ENCODE assay signal across 17 cellular contexts in genomic region chr1:91895832-91896556, GRCh38. TPM values are rescaled to one million over a fixed set of nuclear protein-coding genes. Genes with fewer than 3 reads are reported as not detected.
A peak's percentile ranks its signal among the peaks of the same experiment; 100 is the strongest.
DNase-seq lines count a peak whose midpoint lies in the region; ATAC-seq and TF ChIP-seq lines count a peak whose summit lies in the region.
"Had no signal": no experiment of that assay in that cellular context is flagged by ENCODE, and none has a peak within 500 bp of the region (broad histone marks: within the 10 kb centered on the region; RNA-seq: fewer than 3 reads in every experiment).

No MANE protein-coding gene starts in this region.

- H3K4me1 ChIP-seq in right atrium auricular region (peaks cover 0 to 9% of the 10 kb centered on the region in 2 donors), left ventricle myocardium inferior (peaks cover 10% of the 10 kb centered on the region), mucosa of descending colon (ENCODE audit: low read depth) (no peaks in the 10 kb centered on the region)

- H3K27me3 Mint-ChIP-seq in T-helper 1 cell treated with Interleukin-12 subunit alpha and Interleukin-12 subunit beta and Interleukin-4 antibody, amounts not matched to agents 30 μg/mL and 1 μg/mL, for 36 hours (ENCODE audit: low read depth) = peaks cover 40% of the 10 kb centered on the region
- peaks cover 0 to 3% of the 10 kb centered on the region in 2 donors for H3K27me3 Mint-ChIP-seq in T-cell

- H3K4me3 ChIP-seq in right atrium auricular region (no peak overlapping the region), left ventricle myocardium inferior (no peak overlapping the region), mucosa of descending colon (no peak overlapping the region)
- H3K4me3 ChIP-seq: HAP-1 had no signal

- H3K4me1 Mint-ChIP-seq in T-helper 1 cell treated with Interleukin-12 subunit alpha and Interleukin-12 subunit beta and Interleukin-4 antibody, amounts not matched to agents 30 μg/mL and 1 μg/mL, for 36 hours (ENCODE audit: low read depth) = peaks cover 20% of the 10 kb centered on the region
- peaks cover 9 to 28% (median 24%) of the 10 kb centered on the region in 3 donors for H3K4me1 Mint-ChIP-seq in T-cell

- no peak for TF ChIP-seq CTCF in right atrium auricular region (IDR thresholded peaks at IDR 0.05)
- no peak for TF ChIP-seq CTCF in left ventricle myocardium inferior (IDR thresholded peaks at IDR 0.05; ENCODE audit: borderline replicate concordance)
- TF ChIP-seq CTCF in mucosa of descending colon (IDR thresholded peaks at IDR 0.05) = no peak

- CTCF ChIA-PET in T-cell (lab: Charles Lee) = interaction anchor here in 1 of 2 donors (0.9 kb wide), 1 partner anchor 12 kb away, joined by 3 read pairs; no protein-coding TSS in a partner anchor

- POLR2A ChIA-PET in T-cell (lab: Charles Lee) = no interaction called here

- intact Hi-C loops in left ventricle myocardium inferior (cut with micrococcal nuclease) (no loop called here), mucosa of descending colon (cut with DNase I, micrococcal nuclease) (no loop called here)

- H3K27ac ChIP-seq in right atrium auricular region = no peak overlapping the region
- no peak overlapping the region for H3K27ac ChIP-seq in left ventricle myocardium inferior (replicated peaks)

- H3K4me3 Mint-ChIP-seq in T-helper 1 cell treated with Interleukin-12 subunit alpha and Interleukin-12 subunit beta and Interleukin-4 antibody, amounts not matched to agents 30 μg/mL and 1 μg/mL, for 36 hours = no peak overlapping the region
- H3K4me3 Mint-ChIP-seq in T-cell = no peak overlapping the region
- H3K4me3 Mint-ChIP-seq: CD14-positive monocyte had no signal

- no peaks in the 10 kb centered on the region for H3K36me3 Mint-ChIP-seq in T-helper 1 cell treated with Interleukin-12 subunit alpha and Interleukin-12 subunit beta and Interleukin-4 antibody, amounts not matched to agents 30 μg/mL and 1 μg/mL, for 36 hours (ENCODE audit: low read depth)
- H3K36me3 Mint-ChIP-seq in T-cell = no peaks in the 10 kb centered on the region
- H3K36me3 Mint-ChIP-seq: CD14-positive monocyte had no signal

- no peaks in the 10 kb centered on the region for H3K9me3 Mint-ChIP-seq in T-helper 1 cell treated with Interleukin-12 subunit alpha and Interleukin-12 subunit beta and Interleukin-4 antibody, amounts not matched to agents 30 μg/mL and 1 μg/mL, for 36 hours
- H3K9me3 Mint-ChIP-seq in T-cell = no peaks in the 10 kb centered on the region
- H3K9me3 Mint-ChIP-seq: CD14-positive monocyte had no signal

- H3K36me3 ChIP-seq in right atrium auricular region (no peaks in the 10 kb centered on the region), left ventricle myocardium inferior (no peaks in the 10 kb centered on the region), mucosa of descending colon (ENCODE audit: low read depth) (no peaks in the 10 kb centered on the region)
- H3K36me3 ChIP-seq: HAP-1 had no signal

- peak overlapping the region; percentile 0 for H3K27ac Mint-ChIP-seq in T-helper 1 cell treated with Interleukin-12 subunit alpha and Interleukin-12 subunit beta and Interleukin-4 antibody, amounts not matched to agents 30 μg/mL and 1 μg/mL, for 36 hours
- no peak overlapping the region for H3K27ac Mint-ChIP-seq in T-cell

- no peaks in the 10 kb centered on the region for H3K27me3 ChIP-seq in right atrium auricular region
- no peaks in the 10 kb centered on the region for H3K27me3 ChIP-seq in left ventricle myocardium inferior (ENCODE audit: low read depth)

- DNase-seq in T-helper 1 cell (no peak), right atrium auricular region (ENCODE audit: low spot score) (peak; percentile 21), left ventricle myocardium inferior (no peak), islet precursor cell (peak; percentile 17), mucosa of descending colon (no peak), T-cell (no peak), KG1 (lab: John Stamatoyannopoulos, UW) (no peak)
- DNase-seq: Calu3, DMS79, GDM1, NCI-H1048, NCI-H1694, NCI-H2107, NCI-H774 had no signal

- ATAC-seq in mucosa of descending colon (no peak), T-cell (replicated peaks in 1 of 4) (no peak)

- H3K9me3 ChIP-seq in right atrium auricular region = no peaks in the 10 kb centered on the region
- no peaks in the 10 kb centered on the region for H3K9me3 ChIP-seq in left ventricle myocardium inferior (replicated peaks)
- no peaks in the 10 kb centered on the region for H3K9me3 ChIP-seq in mucosa of descending colon
- H3K9me3 ChIP-seq: HAP-1 had no signal

RNA-seq across cellular contexts. Expression of gene TGFBR3, which starts 10.0 kb away (rescaled TPM):
- total RNA-seq in right atrium auricular region = 10 to 100 TPM; 40.5 to 64.8 TPM
- 24.6 TPM for total RNA-seq in left ventricle myocardium inferior
- 10 to 100 TPM; 11.6 to 89.7 (median 21.1) TPM for total RNA-seq in mucosa of descending colon
- 10 to 100 TPM; 17.5 to 65.4 (median 36.4) TPM for total RNA-seq in T-cell

RNA-seq across cellular contexts. Expression of gene BRDT, which starts 53.2 kb away (rescaled TPM):
- total RNA-seq in right atrium auricular region (not detected), left ventricle myocardium inferior (not detected), mucosa of descending colon (not detected), T-cell (not detected)
- total RNA-seq: Calu3 had no signal

Comparison
In these comparisons a context has a peak if more than half of its experiments do, and no peak if none do; other contexts are left out.
1. DNase-seq: peak in right atrium auricular region (single experiment) and islet precursor cell (single experiment); none in T-helper 1 cell (0 of 5), left ventricle myocardium inferior (single experiment), mucosa of descending colon (0 of 3), T-cell (0 of 34) and KG1 (single experiment).